Comparison of ENCODE assay signal across 9 cellular contexts in the genomic region with DNA sequence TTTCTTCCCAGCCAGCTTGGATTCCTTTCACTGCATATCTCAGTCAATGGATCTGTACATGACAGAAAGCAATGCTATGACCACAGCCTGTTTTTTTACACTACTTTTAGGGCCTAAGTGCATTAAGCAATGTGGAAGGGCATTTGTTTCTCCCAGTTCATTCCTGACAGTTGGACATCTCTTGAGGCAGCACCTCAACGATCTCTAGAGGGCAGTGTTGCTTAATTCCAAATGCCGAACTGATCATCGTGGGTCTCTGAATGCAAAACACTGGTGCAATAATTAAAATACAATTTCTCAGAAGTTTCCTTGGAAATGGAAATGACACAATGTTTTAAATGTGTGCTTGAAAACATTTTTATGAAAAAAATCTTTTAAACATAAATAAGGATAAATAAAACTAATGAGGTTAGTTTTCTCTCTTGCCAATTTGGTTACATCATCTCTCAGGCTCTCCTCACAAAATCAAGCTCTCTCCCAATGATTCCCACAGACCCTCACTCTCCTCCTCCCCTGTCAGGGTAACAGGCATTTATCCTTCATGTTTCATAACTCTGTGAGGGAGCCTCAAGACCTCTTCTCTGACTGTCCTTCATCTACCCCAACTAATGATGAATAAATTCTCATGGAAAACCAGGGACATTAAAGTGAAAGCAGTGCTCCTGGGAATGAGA.
A peak's percentile ranks its signal among the peaks of the same experiment; 100 is the strongest.
DNase-seq lines count a peak whose midpoint lies in the region; ATAC-seq and TF ChIP-seq lines count a peak whose summit lies in the region.
"Had no signal": no experiment of that assay in that cellular context is flagged by ENCODE, and none has a peak within 500 bp of the region (broad histone marks: within the 10 kb centered on the region; RNA-seq: fewer than 3 reads in every experiment).

No MANE protein-coding gene starts in this region.

- peaks cover 2% of the 10 kb centered on the region for H3K27me3 Mint-ChIP-seq in chondrocyte (ENCODE audit: low read depth)

- H3K4me1 ChIP-seq in SJCRH30 = no peaks in the 10 kb centered on the region

- H3K4me3 ChIP-seq in SJCRH30 = no peak overlapping the region
- no peak overlapping the region for H3K4me3 ChIP-seq in kidney epithelial cell (ENCODE audit: low read depth, low read length)

- H3K9me3 Mint-ChIP-seq in chondrocyte (ENCODE audit: low read depth) = peaks cover 6% of the 10 kb centered on the region
- no peaks in the 10 kb centered on the region for H3K9me3 Mint-ChIP-seq in stimulated activated effector memory CD8-positive, alpha-beta T cell treated with anti-CD3 and anti-CD28 coated beads, Interleukin-12 subunit alpha, Interleukin-12 subunit beta, amount 100 ng/mL, for 72 hours

- H3K27ac Mint-ChIP-seq in chondrocyte (ENCODE audit: unreplicated experiment) = no peak overlapping the region
- H3K27ac Mint-ChIP-seq in stimulated activated effector memory CD8-positive, alpha-beta T cell treated with anti-CD3 and anti-CD28 coated beads, Interleukin-12 subunit alpha, Interleukin-12 subunit beta, amount 100 ng/mL, for 72 hours = no peak overlapping the region
- H3K27ac Mint-ChIP-seq: CD8-positive, alpha-beta memory T cell had no signal

- DNase-seq in NCI-H524 (lab: John Stamatoyannopoulos, UW) = peak; percentile 62 to 68
- DNase-seq in NCI-H524 treated with DMSO at 0.1 percent for 48 hours (lab: John Stamatoyannopoulos, UW) = no peak
- DNase-seq in LoVo (ENCODE audit: low spot score) = peak; percentile 71
- peak; percentile 12 to 71 for DNase-seq in SJCRH30
- no peak for DNase-seq in chondrocyte (ENCODE audit: low spot score)
- peak; percentile 31 for DNase-seq in kidney epithelial cell (ENCODE audit: low read depth)
- no peak for DNase-seq in stimulated activated effector memory CD8-positive, alpha-beta T cell treated with anti-CD3 and anti-CD28 coated beads, Interleukin-12 subunit alpha, Interleukin-12 subunit beta, amount 100 ng/mL, for 72 hours (ENCODE audit: low spot score in 2 of 2)

- H3K4me3 Mint-ChIP-seq in chondrocyte (ENCODE audit: unreplicated experiment) = peak overlapping the region; percentile 69
- no peak overlapping the region for H3K4me3 Mint-ChIP-seq in stimulated activated effector memory CD8-positive, alpha-beta T cell treated with anti-CD3 and anti-CD28 coated beads, Interleukin-12 subunit alpha, Interleukin-12 subunit beta, amount 100 ng/mL, for 72 hours
- H3K4me3 Mint-ChIP-seq: CD8-positive, alpha-beta memory T cell had no signal

- TF ChIP-seq CTCF in chondrocyte (IDR thresholded peaks at IDR 0.05) = peak; percentile 93
- peak; percentile 87 for TF ChIP-seq CTCF in kidney epithelial cell (IDR thresholded peaks at IDR 0.05; ENCODE audit: insufficient read depth, low read length, poor library complexity, severe bottlenecking)

- H3K36me3 ChIP-seq in SJCRH30 = no peaks in the 10 kb centered on the region
- no peaks in the 10 kb centered on the region for H3K36me3 ChIP-seq in kidney epithelial cell (ENCODE audit: control insufficient read depth, insufficient read depth, low read length)

- peaks cover 2% of the 10 kb centered on the region for H3K36me3 Mint-ChIP-seq in chondrocyte (ENCODE audit: low read depth)
- no peaks in the 10 kb centered on the region for H3K36me3 Mint-ChIP-seq in stimulated activated effector memory CD8-positive, alpha-beta T cell treated with anti-CD3 and anti-CD28 coated beads, Interleukin-12 subunit alpha, Interleukin-12 subunit beta, amount 100 ng/mL, for 72 hours
- H3K36me3 Mint-ChIP-seq: CD8-positive, alpha-beta memory T cell had no signal

- H3K27me3 ChIP-seq in SJCRH30 (no peaks in the 10 kb centered on the region), kidney epithelial cell (ENCODE audit: control insufficient read depth, insufficient read depth, low read length) (no peaks in the 10 kb centered on the region)

- H3K4me1 Mint-ChIP-seq in chondrocyte (ENCODE audit: low read depth) = peaks cover 7% of the 10 kb centered on the region
- no peaks in the 10 kb centered on the region for H3K4me1 Mint-ChIP-seq in stimulated activated effector memory CD8-positive, alpha-beta T cell treated with anti-CD3 and anti-CD28 coated beads, Interleukin-12 subunit alpha, Interleukin-12 subunit beta, amount 100 ng/mL, for 72 hours

- no peaks in the 10 kb centered on the region for H3K9me3 ChIP-seq in SJCRH30 (replicated peaks)

- ATAC-seq in GM21526 (IDR thresholded peaks at IDR 0.05; ENCODE audit: low FRiP score, unreplicated experiment) = peak; percentile 86
- ATAC-seq in stimulated activated effector memory CD8-positive, alpha-beta T cell treated with anti-CD3 and anti-CD28 coated beads, Interleukin-12 subunit alpha, Interleukin-12 subunit beta, amount 100 ng/mL, for 72 hours = peak; percentile 55

- H3K27ac ChIP-seq in SJCRH30 = no peak overlapping the region

Comparison
In these comparisons a context has a peak if more than half of its experiments do, and no peak if none do; other contexts are left out.
1. DNase-seq: peak in NCI-H524 (2 of 2), LoVo (single experiment), SJCRH30 (2 of 2) and kidney epithelial cell (single experiment); none in NCI-H524 treated with DMSO at 0.1 percent for 48 hours (single experiment), chondrocyte (single experiment) and stimulated activated effector memory CD8-positive, alpha-beta T cell treated with anti-CD3 and anti-CD28 coated beads, Interleukin-12 subunit alpha, Interleukin-12 subunit beta, amount 100 ng/mL, for 72 hours (0 of 2).